Comparison of ENCODE assay signal across 26 cellular contexts in genomic region chr2:168770796-168771195, GRCh38. TPM values are rescaled to one million over a fixed set of nuclear protein-coding genes. Genes with fewer than 3 reads are reported as not detected.
DNase-seq lines count a peak whose midpoint lies in the region; ATAC-seq, FAIRE-seq and TF ChIP-seq lines count a peak whose summit lies in the region.
"Had no signal": no experiment of that assay in that cellular context is flagged by ENCODE, and none has a peak within 500 bp of the region (broad histone marks: within the 10 kb centered on the region; RNA-seq: fewer than 3 reads in every experiment).

No MANE protein-coding gene starts in this region.

- H3K4me2 ChIP-seq in endothelial cell of umbilical vein (ENCODE audit: insufficient read depth, low read length): no peak overlapping the region
- H3K4me2 ChIP-seq: A549, GM23338, PC-9 had no signal

- no peak for TF ChIP-seq CTCF in endothelial cell of umbilical vein (IDR thresholded peaks at IDR 0.05; ENCODE audit: extremely low read depth in 1 of 2, insufficient read depth in 1 of 2, low read depth in 1 of 2, low read length in 2 of 2)
- no peak for TF ChIP-seq CTCF in nephron (IDR thresholded peaks at IDR 0.05; ENCODE audit: unreplicated experiment in 3 of 3)
- TF ChIP-seq CTCF in Calu3 (IDR thresholded peaks at IDR 0.05; ENCODE audit: unreplicated experiment): no peak

- H3K27ac Mint-ChIP-seq in nephron: peak overlapping the region in 2 of 3 experiments; percentile 28 to 86
- no peak overlapping the region for H3K27ac Mint-ChIP-seq in Calu3 (ENCODE audit: unreplicated experiment)
- H3K27ac Mint-ChIP-seq: CD4-positive, alpha-beta memory T cell; GM23338 had no signal

- H3K4me1 Mint-ChIP-seq in nephron: peaks cover 18% of the 10 kb centered on the region
- peaks cover 19% of the 10 kb centered on the region for H3K4me1 Mint-ChIP-seq in Calu3 (ENCODE audit: low read depth, unreplicated experiment)
- H3K4me1 Mint-ChIP-seq: CD4-positive, alpha-beta memory T cell had no signal

- no peak overlapping the region for H3K9ac ChIP-seq in adipocyte (ENCODE audit: low read length)
- H3K9ac ChIP-seq in endothelial cell of umbilical vein (replicated peaks; ENCODE audit: extremely low read depth, insufficient read depth, low read length): no peak overlapping the region

- no peaks in the 10 kb centered on the region for H4K20me1 ChIP-seq in endothelial cell of umbilical vein (replicated peaks; ENCODE audit: control insufficient read depth, extremely low read depth, insufficient read depth, low read length)

- POLR2A ChIA-PET in endothelial cell of umbilical vein (lab: Charles Lee): no interaction called here

- H3K27me3 ChIP-seq in adipocyte (replicated peaks; ENCODE audit: control insufficient read depth, insufficient read depth, low read length) (no peaks in the 10 kb centered on the region), endothelial cell of umbilical vein (ENCODE audit: control insufficient read depth in 2 of 2, insufficient read depth in 2 of 2, low read length in 2 of 2) (no peaks in the 10 kb centered on the region)
- H3K27me3 ChIP-seq: SJCRH30 had no signal

- CTCF ChIA-PET in endothelial cell of umbilical vein (lab: Charles Lee): interaction anchor here (1.3 to 5.1 kb wide), 4 partner anchors 11 to 423 kb away, joined by 4 to 79 read pairs (median 8); no protein-coding TSS in a partner anchor
- CTCF ChIA-PET in Calu3 (lab: Charles Lee): no interaction called here

- H3K27me3 Mint-ChIP-seq in nephron (ENCODE audit: low read depth): no peaks in the 10 kb centered on the region
- H3K27me3 Mint-ChIP-seq in Calu3 (ENCODE audit: unreplicated experiment): no peaks in the 10 kb centered on the region
- H3K27me3 Mint-ChIP-seq: CD4-positive, alpha-beta memory T cell had no signal

- peaks cover 59% of the 10 kb centered on the region for H3K36me3 Mint-ChIP-seq in nephron (ENCODE audit: low read depth)
- H3K36me3 Mint-ChIP-seq in Calu3 (ENCODE audit: insufficient read depth, unreplicated experiment): no peaks in the 10 kb centered on the region

- H3K9me1 ChIP-seq in endothelial cell of umbilical vein (replicated peaks; ENCODE audit: control insufficient read depth, extremely low read depth, insufficient read depth, low read length): no peaks in the 10 kb centered on the region

- H3K9me3 ChIP-seq in adipocyte (ENCODE audit: control insufficient read depth, low read length): no peaks in the 10 kb centered on the region
- no peaks in the 10 kb centered on the region for H3K9me3 ChIP-seq in endothelial cell of umbilical vein (replicated peaks; ENCODE audit: control insufficient read depth, insufficient read depth, low read length)
- H3K9me3 ChIP-seq: A549, HAP-1 had no signal

- no TSS peak for BruUV-seq in endothelial cell of umbilical vein (replicated peaks; lab: Mats Ljungman, UMichigan)
- BruUV-seq in Calu3 (replicated peaks; lab: Mats Ljungman, UMichigan): no TSS peak

- dilution Hi-C loops in endothelial cell of umbilical vein (cut with MboI; ENCODE audit: extremely low pct_ligation_motif_present, low sequenced_read_pairs): no loop called here

- no peak for TF ChIP-seq POLR2A in endothelial cell of umbilical vein (IDR thresholded peaks at IDR 0.05; ENCODE audit: low read depth, low read length)

- H2AFZ ChIP-seq in endothelial cell of umbilical vein (ENCODE audit: low read depth, low read length): no peak overlapping the region
- H2AFZ ChIP-seq: GM23338, PC-9 had no signal

- H3K9me3 Mint-ChIP-seq in nephron (no peaks in the 10 kb centered on the region), Calu3 (ENCODE audit: low read depth, unreplicated experiment) (no peaks in the 10 kb centered on the region)

- H3K4me3 ChIP-seq in adipocyte (ENCODE audit: low read length): no peak overlapping the region
- no peak overlapping the region for H3K4me3 ChIP-seq in endothelial cell of umbilical vein (replicated peaks in 1 of 3; ENCODE audit: insufficient read depth in 1 of 3, low read depth in 1 of 3, low read length in 3 of 3)
- H3K4me3 ChIP-seq: A549, GM12878, GM23338, HAP-1, PC-9, SJCRH30 had no signal

- FAIRE-seq in endothelial cell of umbilical vein (lab: Jason Lieb, UNC): no peak
- FAIRE-seq: A549, GM12878 had no signal

- H3K27ac ChIP-seq in endothelial cell of umbilical vein (ENCODE audit: insufficient read depth, low read depth, low read length): no peak overlapping the region
- H3K27ac ChIP-seq: A549, PC-9, SJCRH30 had no signal

- DNase-seq in OCI-M1 (lab: John Stamatoyannopoulos, UW) (peak; percentile 9), adipocyte (ENCODE audit: low read depth) (peak; percentile 45), endothelial cell of umbilical vein (ENCODE audit: low read depth, low spot score) (peak; percentile 72), Calu3 (no peak)
- DNase-seq: C1 segment of cervical spinal cord; CD4-positive, alpha-beta memory T cell; COR-L47; EL; GDM1; Karpas-422; NCI-H1092; NCI-H1417 treated with DMSO at 0.1 percent for 48 hours; NCI-H1694 treated with DMSO at 0.1 percent for 48 hours; NCI-H2081; NCI-H2227 treated with DMSO at 0.1 percent for 48 hours; PC-9; SJCRH30 had no signal

- H3K4me1 ChIP-seq in adipocyte (ENCODE audit: control insufficient read depth, insufficient read depth, low read length) (no peaks in the 10 kb centered on the region), endothelial cell of umbilical vein (ENCODE audit: control insufficient read depth, extremely low read depth, insufficient read depth, low read length) (peaks cover 4% of the 10 kb centered on the region)
- H3K4me1 ChIP-seq: A549, SJCRH30 had no signal

- peaks cover 4% of the 10 kb centered on the region for H3K36me3 ChIP-seq in adipocyte (ENCODE audit: control insufficient read depth, insufficient read depth, low read length, severe bottlenecking)
- H3K36me3 ChIP-seq in endothelial cell of umbilical vein (ENCODE audit: control insufficient read depth in 2 of 2, extremely low read depth in 1 of 2, insufficient read depth in 2 of 2, low read length in 2 of 2): no peaks in the 10 kb centered on the region
- H3K36me3 ChIP-seq: HAP-1 had no signal

- no peaks in the 10 kb centered on the region for H3K79me2 ChIP-seq in endothelial cell of umbilical vein (ENCODE audit: control insufficient read depth, insufficient read depth, low read length)

- ATAC-seq in GM21529 (IDR thresholded peaks at IDR 0.05; ENCODE audit: unreplicated experiment) (no peak), HG02981 (IDR thresholded peaks at IDR 0.05; ENCODE audit: unreplicated experiment) (no peak)
- ATAC-seq: A549, GM12878, GM23338, Right ventricle myocardium inferior had no signal

- no peak overlapping the region for H3K4me3 Mint-ChIP-seq in nephron
- no peak overlapping the region for H3K4me3 Mint-ChIP-seq in Calu3 (ENCODE audit: low read depth, unreplicated experiment)
- H3K4me3 Mint-ChIP-seq: CD4-positive, alpha-beta memory T cell; GM23338 had no signal

- intact Hi-C loops in endothelial cell of umbilical vein (cut with micrococcal nuclease): loop anchor here (5.0 kb wide), 1 partner anchor 372 kb away; no protein-coding TSS in a partner anchor
- intact Hi-C loops in Calu3 (cut with micrococcal nuclease; ENCODE audit: unreplicated experiment): no loop called here

TF ChIP-seq in endothelial cell of umbilical vein, 7 proteins besides CTCF, POLR2A, EP300 and RAD21:
- TF ChIP-seq JUN (IDR thresholded peaks at IDR 0.05; ENCODE audit: borderline replicate concordance, insufficient read depth, insufficient read length, low read depth): no peak
- no peak for TF ChIP-seq POLR2AphosphoS5 (IDR thresholded peaks at IDR 0.05; ENCODE audit: insufficient read depth, low read depth, low read length)
- no peak for TF ChIP-seq MYC (IDR thresholded peaks at IDR 0.05; ENCODE audit: low read depth, low read length)
- no peak for TF ChIP-seq EZH2 (IDR thresholded peaks at IDR 0.05; ENCODE audit: borderline replicate concordance, low read depth, low read length, severe bottlenecking)
- TF ChIP-seq FOS (IDR thresholded peaks at IDR 0.05; ENCODE audit: borderline replicate concordance, insufficient read depth, low read length): no peak
- TF ChIP-seq GATA2 (IDR thresholded peaks at IDR 0.05; ENCODE audit: insufficient read depth, insufficient read length, low read depth, low read length): no peak

RNA-seq across cellular contexts. Expression of gene NOSTRIN, which starts 31.6 kb away (rescaled TPM):
- 0.75 TPM in 1 of 2 replicates, not detected in the other for total RNA-seq in endothelial cell of umbilical vein
- polyA plus RNA-seq in endothelial cell of umbilical vein: 0.03 TPM in 1 of 2 replicates, not detected in the other
- polyA plus RNA-seq in endothelial cell of umbilical vein (2011; cell fraction: cytosol; rRNA removed): 0.03 and 0.08 TPM in 2 replicates
- polyA plus RNA-seq in endothelial cell of umbilical vein (2011; cell fraction: nucleus; rRNA removed): 0.10 and 0.40 TPM in 2 replicates
- polyA plus RNA-seq in endothelial cell of umbilical vein (2012): 0.37 and 0.40 TPM in 2 replicates
- polyA minus RNA-seq in endothelial cell of umbilical vein: not detected in 2 replicates
- 0.61 TPM for polyA minus RNA-seq in endothelial cell of umbilical vein (2011; cell fraction: cytosol; rRNA and poly(A)+ RNA removed)
- polyA minus RNA-seq in endothelial cell of umbilical vein (2011; cell fraction: nucleus; rRNA and poly(A)+ RNA removed): 0.96 and 2.0 TPM in 2 replicates
- 12.5 and 18.4 TPM in 2 replicates for total RNA-seq in Calu3 (2022)
- total RNA-seq: CD4-positive, alpha-beta memory T cell; GM23338; RPMI7951 had no signal
- polyA plus RNA-seq: CD4-positive, alpha-beta memory T cell had no signal
